ENCODE assay signal across 10 cellular contexts in the genomic region with DNA sequence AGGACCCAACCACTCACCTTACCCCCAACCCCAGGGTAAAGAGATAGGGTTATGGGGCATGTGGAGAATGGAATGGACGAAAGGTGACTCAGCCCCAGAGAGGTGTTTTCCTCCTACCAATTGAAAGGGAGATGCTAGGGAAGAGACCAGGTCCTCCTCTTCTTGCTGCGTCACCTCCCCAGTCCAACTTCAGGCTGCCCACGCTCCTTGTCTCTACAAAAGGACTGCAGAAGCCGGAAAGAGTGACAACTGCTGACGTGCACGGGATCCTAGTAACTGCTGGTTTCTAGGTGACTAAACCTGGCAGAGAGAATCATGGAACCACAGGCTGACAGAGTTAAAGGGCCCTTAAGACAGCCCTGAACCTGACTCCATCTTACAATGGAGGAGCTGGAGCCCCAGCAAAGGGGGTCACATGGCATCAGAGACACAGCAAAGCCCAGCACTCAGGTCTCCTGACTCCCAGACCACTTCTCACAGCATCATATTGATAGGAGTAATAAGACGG. TPM values are rescaled to one million over a fixed set of nuclear protein-coding genes. Genes with fewer than 3 reads are reported as not detected.
DNase-seq lines count a peak whose midpoint lies in the region; TF ChIP-seq lines count a peak whose summit lies in the region.
"Had no signal": no experiment of that assay in that cellular context is flagged by ENCODE, and none has a peak within 500 bp of the region (broad histone marks: within the 10 kb centered on the region; RNA-seq: fewer than 3 reads in every experiment).

No MANE protein-coding gene starts in this region.

- H3K4me1 Mint-ChIP-seq in neural crest cell (peaks cover 10% of the 10 kb centered on the region), type B pancreatic cell (ENCODE audit: unreplicated experiment) (no peaks in the 10 kb centered on the region)

- H3K27me3 Mint-ChIP-seq in neural crest cell (ENCODE audit: low read depth) (peaks cover 11% of the 10 kb centered on the region), type B pancreatic cell (peaks cover 12% of the 10 kb centered on the region)

- H3K9me3 Mint-ChIP-seq in neural crest cell: no peaks in the 10 kb centered on the region
- no peaks in the 10 kb centered on the region for H3K9me3 Mint-ChIP-seq in type B pancreatic cell
- H3K9me3 Mint-ChIP-seq: activated naive CD8-positive, alpha-beta T cell treated with anti-CD3 and anti-CD28 coated beads, Interleukin-2, amount 50 U/mL, for 24 hours had no signal

- H3K27ac Mint-ChIP-seq in neural crest cell (ENCODE audit: unreplicated experiment): no peak overlapping the region
- no peak overlapping the region for H3K27ac Mint-ChIP-seq in type B pancreatic cell
- H3K27ac Mint-ChIP-seq: activated naive CD8-positive, alpha-beta T cell treated with anti-CD3 and anti-CD28 coated beads, Interleukin-2, amount 50 U/mL, for 24 hours had no signal

- H3K4me3 ChIP-seq in fibroblast of mammary gland (ENCODE audit: control insufficient read depth, low read depth, low read length): no peak overlapping the region

- H3K4me3 Mint-ChIP-seq in neural crest cell: peak overlapping the region; percentile 56
- H3K4me3 Mint-ChIP-seq in type B pancreatic cell: peak overlapping the region; percentile 68
- H3K4me3 Mint-ChIP-seq: activated naive CD8-positive, alpha-beta T cell treated with anti-CD3 and anti-CD28 coated beads, Interleukin-2, amount 50 U/mL, for 24 hours had no signal

- peaks cover 3% of the 10 kb centered on the region for H3K36me3 Mint-ChIP-seq in neural crest cell (ENCODE audit: low read depth)
- H3K36me3 Mint-ChIP-seq in type B pancreatic cell: peaks cover 5% of the 10 kb centered on the region

- TF ChIP-seq CTCF in fibroblast of mammary gland (conservative IDR thresholded peaks at IDR 0.05; ENCODE audit: control insufficient read depth, insufficient read depth, low read depth, low read length) (no peak), neural crest cell (conservative IDR thresholded peaks at IDR 0.05) (no peak), type B pancreatic cell (conservative IDR thresholded peaks at IDR 0.05) (no peak)

- DNase-seq in activated naive CD4-positive, alpha-beta T cell treated with Interleukin-2 at 50 U/mL for 16 hours: peak; percentile 31
- no peak for DNase-seq in activated naive CD4-positive, alpha-beta T cell (lab: John Stamatoyannopoulos, UW)
- DNase-seq in fibroblast of mammary gland (ENCODE audit: low read depth) (peak; percentile 63), neural crest cell (ENCODE audit: low read depth, low spot score) (no peak), type B pancreatic cell (ENCODE audit: extremely low spot score, unreplicated experiment) (no peak), glomerular visceral epithelial cell (ENCODE audit: extremely low spot score) (no peak), islet precursor cell (no peak), COLO668 (lab: John Stamatoyannopoulos, UW; ENCODE audit: unreplicated experiment) (no peak)
- DNase-seq: activated naive CD8-positive, alpha-beta T cell treated with anti-CD3 and anti-CD28 coated beads, Interleukin-2, amount 50 U/mL, for 24 hours; MM.1S had no signal

RNA-seq across cellular contexts. Expression of a gene that starts 2.2 kb away (rescaled TPM):
- total RNA-seq in neural crest cell (4.6 and 4.8 TPM in 2 replicates), type B pancreatic cell (ENCODE audit: low replicate concordance) (18.4 and 19.7 TPM in 2 replicates)

RNA-seq across cellular contexts. Expression of a gene that starts 58.3 kb away (rescaled TPM):
- 34.6 and 37.1 TPM in 2 replicates for total RNA-seq in neural crest cell
- 63.6 and 89.2 TPM in 2 replicates for total RNA-seq in type B pancreatic cell (ENCODE audit: low replicate concordance)

Comparison
In these comparisons a context has a peak if more than half of its experiments do, and no peak if none do; other contexts are left out.
1. DNase-seq: peak in activated naive CD4-positive, alpha-beta T cell treated with Interleukin-2 at 50 U/mL for 16 hours (single experiment) and fibroblast of mammary gland (single experiment); none in activated naive CD4-positive, alpha-beta T cell (0 of 4), neural crest cell (single experiment), type B pancreatic cell (single experiment), glomerular visceral epithelial cell (single experiment), islet precursor cell (single experiment) and COLO668 (single experiment).